In the genomic region with DNA sequence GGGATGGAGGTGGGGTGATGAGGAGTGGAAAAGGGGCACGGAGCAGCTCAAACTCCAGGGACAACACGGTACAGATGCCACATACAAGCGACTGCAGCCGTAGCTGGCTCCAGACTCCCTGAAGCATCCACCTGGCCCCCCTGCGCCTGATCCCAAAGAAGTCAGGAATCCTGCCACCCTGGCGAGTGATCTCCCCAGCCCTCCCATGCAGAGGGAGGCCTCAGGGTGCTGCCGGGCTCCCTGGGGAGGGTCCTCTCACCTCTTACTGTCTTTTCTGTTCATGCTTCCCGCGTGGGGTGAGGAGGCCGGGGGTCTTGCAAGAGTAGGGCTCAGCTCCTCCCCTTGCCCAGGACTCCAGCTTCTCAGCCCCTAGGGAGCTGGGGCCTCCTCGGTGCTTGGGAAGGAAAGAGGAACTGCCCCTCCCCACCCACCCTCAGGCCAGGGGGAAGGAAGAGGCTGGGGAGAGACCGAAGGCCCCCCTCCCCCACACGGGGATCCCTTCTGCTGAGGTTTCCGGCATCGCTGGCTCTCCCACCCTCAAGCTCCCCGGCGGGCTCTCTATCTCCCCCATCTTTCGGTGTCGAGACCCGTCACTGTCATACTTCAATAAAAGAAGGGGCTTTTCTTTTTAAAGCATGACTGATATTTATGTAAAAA, we compare ENCODE assay signal across 10 cellular contexts. TPM values are rescaled to one million over a fixed set of nuclear protein-coding genes. Genes with fewer than 3 reads are reported as not detected.
DNase-seq lines count a peak whose midpoint lies in the region; ATAC-seq, FAIRE-seq and TF ChIP-seq lines count a peak whose summit lies in the region.
"Had no signal": no experiment of that assay in that cellular context is flagged by ENCODE, and none has a peak within 500 bp of the region (broad histone marks: within the 10 kb centered on the region; RNA-seq: fewer than 3 reads in every experiment).

TSS of gene RASGRP4 (minus strand) at position 410 of the 657 bp plus-strand sequence. CDS start at position 282, 128 bp downstream.

- H3K9ac ChIP-seq in K562 (ENCODE audit: insufficient read depth in 1 of 2, low read depth in 2 of 2, low read length in 2 of 2): peak within 1 kb of the TSS; percentile 66 to 88

- peaks cover 17 to 21% of the 10 kb centered on the region in 2 experiments; a peak in 4 of 5 replicates for H3K4me1 ChIP-seq in K562 (replicated peaks in 1 of 2; ENCODE audit: control insufficient read depth in 2 of 2, insufficient read depth in 2 of 2, low read length in 2 of 2)

- no peaks in the 10 kb centered on the region for H4K20me1 ChIP-seq in K562 (replicated peaks; ENCODE audit: control insufficient read depth, insufficient read depth, low read length)

- H3K79me2 ChIP-seq in K562 (ENCODE audit: control insufficient read depth, insufficient read depth, low read length): peaks cover 4% of the 10 kb centered on the region; the same call in 1 of the 3 replicates

- H3K9me3 ChIP-seq in K562 (replicated peaks; ENCODE audit: control insufficient read depth, insufficient read depth, low read depth, low read length): no peaks in the 10 kb centered on the region

- no peaks in the 10 kb centered on the region for H3K27me3 ChIP-seq in K562 (ENCODE audit: control insufficient read depth in 2 of 2, insufficient read depth in 2 of 2, low read length in 2 of 2)

- DNase-seq in CD1c-positive myeloid dendritic cell (ENCODE audit: extremely low spot score) (peak; percentile 63), NOMO-1 (lab: John Stamatoyannopoulos, UW; ENCODE audit: unreplicated experiment in 2 of 2) (peak; percentile 61 to 67), K562 (ENCODE audit: extremely low read depth in 1 of 4, low spot score in 3 of 4) (peak; percentile 76 to 84 (median 79)), natural killer cell (no peak), HuH-7 (ENCODE audit: low spot score) (no peak)

- ATAC-seq in K562 (peak; percentile 88), natural killer cell (peak in 2 of 3 donors; percentile 53 to 73), HG02870 (IDR thresholded peaks at IDR 0.05; ENCODE audit: unreplicated experiment) (no peak), GM18519 (IDR thresholded peaks at IDR 0.05; ENCODE audit: low FRiP score, unreplicated experiment) (no peak), HG03025 (IDR thresholded peaks at IDR 0.05; ENCODE audit: low FRiP score, unreplicated experiment) (no peak)

- no peaks in the 10 kb centered on the region for H3K9me1 ChIP-seq in K562 (ENCODE audit: control insufficient read depth, insufficient read depth, low read length)

- no peak for TF ChIP-seq CTCF in K562 (IDR thresholded peaks at IDR 0.05 in 2 of 3, conservative IDR thresholded peaks at IDR 0.05 in 1 of 3; ENCODE audit: insufficient read depth in 2 of 3, low read depth in 1 of 3, low read length in 3 of 3)
- no peak for TF ChIP-seq CTCF in natural killer cell (IDR thresholded peaks at IDR 0.05)

- TSS peak; percentile 83 for BruUV-seq in K562 (replicated peaks; lab: Mats Ljungman, UMichigan)

- 14% methylated on average over 16 of the region's 20 CpGs for WGBS in K562 (ENCODE audit: insufficient coverage, low coverage, missing lambda C conversion rate)

- no peak for TF ChIP-seq RAD21 in K562 (CRISPR knock-in tag; conservative IDR thresholded peaks at IDR 0.05 in 1 of 2, IDR thresholded peaks at IDR 0.05 in 1 of 2)

- no peaks in the 10 kb centered on the region for H3K36me3 ChIP-seq in K562 (ENCODE audit: control insufficient read depth, insufficient read depth, low read length)

- POLR2A ChIA-PET in K562 (lab: Yijun Ruan, JAX): interaction anchor here (0.6 to 1.3 kb wide), 3 partner anchors 11 to 207 kb away, joined by 3 to 4 read pairs (median 3); no protein-coding TSS in a partner anchor

- peaks cover 4 to 6% of the 10 kb centered on the region in 2 donors for H3K27me3 Mint-ChIP-seq in natural killer cell (ENCODE audit: low read depth in 2 of 2)

- TF ChIP-seq POLR2A in K562 (conservative IDR thresholded peaks at IDR 0.05): no peak

- peak within 1 kb of the TSS; percentile 47 for H3K4me3 Mint-ChIP-seq in natural killer cell

- H3K27ac ChIP-seq in K562 (ENCODE audit: extremely low read depth, low read depth, low read length): peak within 1 kb of the TSS; percentile 79

- FAIRE-seq in K562 (lab: Jason Lieb, UNC): no peak
- FAIRE-seq: HTR-8/SVneo had no signal

- no peaks in the 10 kb centered on the region for H3K9me3 Mint-ChIP-seq in natural killer cell

- H2AFZ ChIP-seq in K562 (ENCODE audit: low read depth, low read length): peak within 1 kb of the TSS; percentile 99

- H3K27ac Mint-ChIP-seq in natural killer cell: peak within 1 kb of the TSS in 1 of 2 donors; percentile 60

- peaks cover 5 to 13% of the 10 kb centered on the region in 2 donors for H3K4me1 Mint-ChIP-seq in natural killer cell

- in situ Hi-C loops in K562 (cut with MboI): no loop called here

- intact Hi-C loops in K562 (cut with micrococcal nuclease): no loop called here
- intact Hi-C loops in natural killer cell (cut with micrococcal nuclease): no loop called here

- H3K36me3 Mint-ChIP-seq in natural killer cell: no peaks in the 10 kb centered on the region

- H3K4me3 ChIP-seq in K562: peak within 1 kb of the TSS; percentile 36

- TF ChIP-seq EP300 in K562 (IDR thresholded peaks at IDR 0.05; ENCODE audit: low read length): 0 out of 2 replicates have a peak, but pooled peaks have one; percentile 9

- H3K4me2 ChIP-seq in K562 (ENCODE audit: insufficient read depth, low read length): peak within 1 kb of the TSS; percentile 80

- CTCF ChIA-PET in K562 (lab: Yijun Ruan, JAX; ENCODE audit: low intra/inter-chr PET ratio): no interaction called here

TF ChIP-seq in K562, 482 proteins besides CTCF, POLR2A, EP300 and RAD21 (continues in another document):
- TF ChIP-seq ZNF507 (tag; conservative IDR thresholded peaks at IDR 0.05): no peak
- TF ChIP-seq ZFX (CRISPR knock-in tag; IDR thresholded peaks at IDR 0.05): peak; percentile 78
- TF ChIP-seq RUNX1 (IDR thresholded peaks at IDR 0.05; ENCODE audit: low read depth): no peak
- TF ChIP-seq, protein P1, sequence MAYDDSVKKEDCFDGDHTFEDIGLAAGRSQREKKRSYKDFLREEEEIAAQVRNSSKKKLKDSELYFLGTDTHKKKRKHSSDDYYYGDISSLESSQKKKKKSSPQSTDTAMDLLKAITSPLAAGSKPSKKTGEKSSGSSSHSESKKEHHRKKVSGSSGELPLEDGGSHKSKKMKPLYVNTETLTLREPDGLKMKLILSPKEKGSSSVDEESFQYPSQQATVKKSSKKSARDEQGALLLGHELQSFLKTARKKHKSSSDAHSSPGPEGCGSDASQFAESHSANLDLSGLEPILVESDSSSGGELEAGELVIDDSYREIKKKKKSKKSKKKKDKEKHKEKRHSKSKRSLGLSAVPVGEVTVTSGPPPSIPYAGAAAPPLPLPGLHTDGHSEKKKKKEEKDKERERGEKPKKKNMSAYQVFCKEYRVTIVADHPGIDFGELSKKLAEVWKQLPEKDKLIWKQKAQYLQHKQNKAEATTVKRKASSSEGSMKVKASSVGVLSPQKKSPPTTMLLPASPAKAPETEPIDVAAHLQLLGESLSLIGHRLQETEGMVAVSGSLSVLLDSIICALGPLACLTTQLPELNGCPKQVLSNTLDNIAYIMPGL (CRISPR knock-in tag; IDR thresholded peaks at IDR 0.05): no peak
- no peak for TF ChIP-seq ID3 (CRISPR knock-in tag; IDR thresholded peaks at IDR 0.05)
- no peak for TF ChIP-seq ID3 (tag; IDR thresholded peaks at IDR 0.05)
- TF ChIP-seq SPI1 (IDR thresholded peaks at IDR 0.05; ENCODE audit: borderline replicate concordance, low read depth, low read length): peak; percentile 96

RNA-seq across cellular contexts. Expression of gene RASGRP4, which starts in this region (rescaled TPM):
- 5.4 and 14.4 TPM in 2 replicates for total RNA-seq in K562 (2011; cell fraction: chromatin; rRNA removed; ENCODE audit: low replicate concordance)
- total RNA-seq in K562 (2011; cell fraction: nucleolus; rRNA removed): 6.4 and 8.8 TPM in 2 replicates
- 5.6 and 10.2 TPM in 2 replicates for total RNA-seq in K562 (2011; cell fraction: nucleoplasm; rRNA removed)
- 2.8 and 3.8 TPM in 2 replicates for total RNA-seq in K562 (2014; rRNA removed)
- total RNA-seq in K562 (2014; rRNA removed; fragmentation: Illumina TruSeq; extraction: Trizol): 1.1 TPM in 2 replicates
- total RNA-seq in K562 (2015; rRNA removed; fragmentation: Illumina TruSeq; extraction: Trizol): 3.5 and 3.8 TPM in 2 replicates
- total RNA-seq in K562 (2021): 3.9 TPM in 2 replicates
- polyA plus RNA-seq in K562 (2011; rRNA removed): 4.5 and 11.4 TPM in 2 replicates
- 11.2 and 13.0 TPM in 2 replicates for polyA plus RNA-seq in K562 (2011; cell fraction: cytosol; rRNA removed)
- polyA plus RNA-seq in K562 (2011; cell fraction: nucleus; rRNA removed): 23.4 and 27.1 TPM in 2 replicates
- polyA plus RNA-seq in K562 (2012): 5.5 and 22.2 TPM in 2 replicates
- 4.4 and 4.8 TPM in 2 replicates for polyA plus RNA-seq in K562 (2014; fragmentation: Illumina TruSeq; extraction: Trizol)
- under 1 TPM; 0.39 to 0.55 TPM for polyA plus RNA-seq in K562 (2014; fragmentation: Nextera tagmentation; extraction: Ambion mirVana)
- 3.4 and 4.6 TPM in 2 replicates for polyA plus RNA-seq in K562 (2014; rRNA removed)
- 1.8 and 2.5 TPM in 2 replicates for polyA minus RNA-seq in K562 (2011; rRNA and poly(A)+ RNA removed)
- 4.3 and 6.2 TPM in 2 replicates for polyA minus RNA-seq in K562 (2011; cell fraction: cytosol; rRNA and poly(A)+ RNA removed)
- polyA minus RNA-seq in K562 (2011; cell fraction: nucleus; rRNA and poly(A)+ RNA removed): 3.0 and 5.6 TPM in 2 replicates
- total RNA-seq in natural killer cell: 1 to 10 TPM; 2.3 to 9.3 (median 5.7) TPM
- total RNA-seq: G401 had no signal

Comparison
In these comparisons a context has a peak if more than half of its experiments do, and no peak if none do; other contexts are left out.
1. DNase-seq: peak in CD1c-positive myeloid dendritic cell (single experiment), NOMO-1 (2 of 2) and K562 (4 of 4); none in natural killer cell (single experiment) and HuH-7 (single experiment).
2. ATAC-seq: peak in K562 (single experiment) and natural killer cell (2 of 3); none in HG02870 (single experiment), GM18519 (single experiment) and HG03025 (single experiment).